17 cellular contexts compared by ENCODE assay signal in genomic region chr10:14384915-14385314, GRCh38.
"Had no signal": no experiment of that assay in that cellular context is flagged by ENCODE, and none has a peak within 500 bp of the region (broad histone marks: within the 10 kb centered on the region; RNA-seq: fewer than 3 reads in every experiment).

No MANE protein-coding gene starts in this region.

- H3K4me1 Mint-ChIP-seq: natural killer cell had no signal

- H3K9me3 Mint-ChIP-seq: activated naive CD4-positive, alpha-beta T cell treated with anti-CD3 and anti-CD28 coated beads, Interleukin-2, amount 10 ng/mL, durations not matched to agents 7 days and 5 days; endodermal cell; natural killer cell had no signal

- H3K27ac Mint-ChIP-seq: activated naive CD4-positive, alpha-beta T cell treated with anti-CD3 and anti-CD28 coated beads, Interleukin-2, amount 10 ng/mL, durations not matched to agents 7 days and 5 days; activated T-helper 2 cell treated with anti-CD3 and anti-CD28 coated beads, Interferon-gamma antibody, Interleukin-2, Interleukin-4, amounts not matched to agents 10 μg/mL and 5 μg/mL and 100 μg/mL, durations not matched to agents 14 hours and 24 hours and 36 hours; endodermal cell; natural killer cell had no signal

- H3K4me3 Mint-ChIP-seq: activated CD4-positive, alpha-beta T cell treated with anti-CD3 and anti-CD28 coated beads, Interleukin-2, amount 10 ng/mL, durations not matched to agents 7 days and 5 days; activated naive CD4-positive, alpha-beta T cell treated with anti-CD3 and anti-CD28 coated beads, Interleukin-2, amount 10 ng/mL, durations not matched to agents 7 days and 5 days; endodermal cell; natural killer cell had no signal

- DNase-seq: activated CD4-positive, alpha-beta T cell treated with anti-CD3 and anti-CD28 coated beads, Interleukin-2, amount 10 ng/mL, durations not matched to agents 7 days and 5 days; activated CD4-positive, CD25-positive, alpha-beta regulatory T cell; activated CD8-positive, alpha-beta memory T cell treated with anti-CD3 and anti-CD28 coated beads for 24 hours; activated naive CD4-positive, alpha-beta T cell treated with anti-CD3 and anti-CD28 coated beads, Interleukin-2, amount 10 ng/mL, durations not matched to agents 7 days and 5 days; endodermal cell; esophagus squamous epithelium; left colon; mucosa of descending colon; natural killer cell; stimulated activated CD4-positive, alpha-beta T cell treated with anti-CD3 and anti-CD28 coated beads, Interleukin-12 subunit alpha, Interleukin-12 subunit beta, amount 100 ng/mL, for 4 hours; stimulated activated naive CD8-positive, alpha-beta T cell treated with anti-CD3 and anti-CD28 coated beads, Interleukin-15, Interleukin-2, amounts not matched to agents 100 U/mL and 50 U/mL, for 24 hours; upper lobe of left lung had no signal

- H3K4me1 ChIP-seq: esophagus squamous epithelium, prostate gland, suprapubic skin, upper lobe of left lung had no signal

- H3K27me3 ChIP-seq: upper lobe of left lung had no signal

- H3K4me3 ChIP-seq: esophagus squamous epithelium, lung, mucosa of descending colon, prostate gland, suprapubic skin, upper lobe of left lung had no signal

- H3K36me3 ChIP-seq: esophagus squamous epithelium, prostate gland, suprapubic skin, upper lobe of left lung had no signal

- H3K9me3 ChIP-seq: esophagus squamous epithelium, mucosa of descending colon, prostate gland, suprapubic skin, upper lobe of left lung had no signal

- ATAC-seq: left colon; mucosa of descending colon; natural killer cell; sciatic nerve; stimulated activated naive CD8-positive, alpha-beta T cell treated with anti-CD3 and anti-CD28 coated beads, Interleukin-15, Interleukin-2, amounts not matched to agents 100 U/mL and 50 U/mL, for 24 hours had no signal

- H3K27ac ChIP-seq: prostate gland, suprapubic skin, upper lobe of left lung had no signal

- H3K36me3 Mint-ChIP-seq: natural killer cell had no signal
